ENCODE assay signal across 1 cellular context in the genomic region with DNA sequence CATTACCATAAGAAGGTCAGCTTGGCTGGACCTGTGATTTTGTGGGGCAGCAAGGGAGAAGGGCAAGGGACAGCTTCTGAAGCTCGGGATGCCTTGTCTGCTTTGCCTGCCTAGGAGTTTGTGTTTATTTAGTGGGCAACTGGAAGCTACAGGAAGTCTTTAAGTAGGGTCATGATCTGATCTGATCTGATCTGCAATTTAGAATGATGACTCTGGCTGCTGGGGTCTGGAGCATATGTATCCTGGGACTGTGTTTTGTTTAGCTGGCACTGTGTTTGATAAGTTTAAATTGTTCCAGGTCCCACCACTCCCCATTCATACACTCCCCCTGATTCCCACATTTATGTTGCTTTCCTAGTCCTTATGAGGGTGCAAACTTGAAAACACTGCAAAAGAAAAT.
TF ChIP-seq lines count a peak whose summit lies in the region.

No MANE protein-coding gene starts in this region.

TF ChIP-seq in GM23338, 12 proteins besides CTCF, POLR2A, EP300 and RAD21 (continued from another document):
- TF ChIP-seq, protein P1, sequence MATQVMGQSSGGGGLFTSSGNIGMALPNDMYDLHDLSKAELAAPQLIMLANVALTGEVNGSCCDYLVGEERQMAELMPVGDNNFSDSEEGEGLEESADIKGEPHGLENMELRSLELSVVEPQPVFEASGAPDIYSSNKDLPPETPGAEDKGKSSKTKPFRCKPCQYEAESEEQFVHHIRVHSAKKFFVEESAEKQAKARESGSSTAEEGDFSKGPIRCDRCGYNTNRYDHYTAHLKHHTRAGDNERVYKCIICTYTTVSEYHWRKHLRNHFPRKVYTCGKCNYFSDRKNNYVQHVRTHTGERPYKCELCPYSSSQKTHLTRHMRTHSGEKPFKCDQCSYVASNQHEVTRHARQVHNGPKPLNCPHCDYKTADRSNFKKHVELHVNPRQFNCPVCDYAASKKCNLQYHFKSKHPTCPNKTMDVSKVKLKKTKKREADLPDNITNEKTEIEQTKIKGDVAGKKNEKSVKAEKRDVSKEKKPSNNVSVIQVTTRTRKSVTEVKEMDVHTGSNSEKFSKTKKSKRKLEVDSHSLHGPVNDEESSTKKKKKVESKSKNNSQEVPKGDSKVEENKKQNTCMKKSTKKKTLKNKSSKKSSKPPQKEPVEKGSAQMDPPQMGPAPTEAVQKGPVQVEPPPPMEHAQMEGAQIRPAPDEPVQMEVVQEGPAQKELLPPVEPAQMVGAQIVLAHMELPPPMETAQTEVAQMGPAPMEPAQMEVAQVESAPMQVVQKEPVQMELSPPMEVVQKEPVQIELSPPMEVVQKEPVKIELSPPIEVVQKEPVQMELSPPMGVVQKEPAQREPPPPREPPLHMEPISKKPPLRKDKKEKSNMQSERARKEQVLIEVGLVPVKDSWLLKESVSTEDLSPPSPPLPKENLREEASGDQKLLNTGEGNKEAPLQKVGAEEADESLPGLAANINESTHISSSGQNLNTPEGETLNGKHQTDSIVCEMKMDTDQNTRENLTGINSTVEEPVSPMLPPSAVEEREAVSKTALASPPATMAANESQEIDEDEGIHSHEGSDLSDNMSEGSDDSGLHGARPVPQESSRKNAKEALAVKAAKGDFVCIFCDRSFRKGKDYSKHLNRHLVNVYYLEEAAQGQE (IDR thresholded peaks at IDR 0.05; ENCODE audit: unreplicated experiment) = no peak
- TF ChIP-seq, protein P2, sequence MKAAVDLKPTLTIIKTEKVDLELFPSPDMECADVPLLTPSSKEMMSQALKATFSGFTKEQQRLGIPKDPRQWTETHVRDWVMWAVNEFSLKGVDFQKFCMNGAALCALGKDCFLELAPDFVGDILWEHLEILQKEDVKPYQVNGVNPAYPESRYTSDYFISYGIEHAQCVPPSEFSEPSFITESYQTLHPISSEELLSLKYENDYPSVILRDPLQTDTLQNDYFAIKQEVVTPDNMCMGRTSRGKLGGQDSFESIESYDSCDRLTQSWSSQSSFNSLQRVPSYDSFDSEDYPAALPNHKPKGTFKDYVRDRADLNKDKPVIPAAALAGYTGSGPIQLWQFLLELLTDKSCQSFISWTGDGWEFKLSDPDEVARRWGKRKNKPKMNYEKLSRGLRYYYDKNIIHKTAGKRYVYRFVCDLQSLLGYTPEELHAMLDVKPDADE (IDR thresholded peaks at IDR 0.05) = no peak
- no peak for TF ChIP-seq ZNF114 (CRISPR knock-in tag; IDR thresholded peaks at IDR 0.05)
